Comparison of ENCODE assay signal across 21 cellular contexts in the genomic region with DNA sequence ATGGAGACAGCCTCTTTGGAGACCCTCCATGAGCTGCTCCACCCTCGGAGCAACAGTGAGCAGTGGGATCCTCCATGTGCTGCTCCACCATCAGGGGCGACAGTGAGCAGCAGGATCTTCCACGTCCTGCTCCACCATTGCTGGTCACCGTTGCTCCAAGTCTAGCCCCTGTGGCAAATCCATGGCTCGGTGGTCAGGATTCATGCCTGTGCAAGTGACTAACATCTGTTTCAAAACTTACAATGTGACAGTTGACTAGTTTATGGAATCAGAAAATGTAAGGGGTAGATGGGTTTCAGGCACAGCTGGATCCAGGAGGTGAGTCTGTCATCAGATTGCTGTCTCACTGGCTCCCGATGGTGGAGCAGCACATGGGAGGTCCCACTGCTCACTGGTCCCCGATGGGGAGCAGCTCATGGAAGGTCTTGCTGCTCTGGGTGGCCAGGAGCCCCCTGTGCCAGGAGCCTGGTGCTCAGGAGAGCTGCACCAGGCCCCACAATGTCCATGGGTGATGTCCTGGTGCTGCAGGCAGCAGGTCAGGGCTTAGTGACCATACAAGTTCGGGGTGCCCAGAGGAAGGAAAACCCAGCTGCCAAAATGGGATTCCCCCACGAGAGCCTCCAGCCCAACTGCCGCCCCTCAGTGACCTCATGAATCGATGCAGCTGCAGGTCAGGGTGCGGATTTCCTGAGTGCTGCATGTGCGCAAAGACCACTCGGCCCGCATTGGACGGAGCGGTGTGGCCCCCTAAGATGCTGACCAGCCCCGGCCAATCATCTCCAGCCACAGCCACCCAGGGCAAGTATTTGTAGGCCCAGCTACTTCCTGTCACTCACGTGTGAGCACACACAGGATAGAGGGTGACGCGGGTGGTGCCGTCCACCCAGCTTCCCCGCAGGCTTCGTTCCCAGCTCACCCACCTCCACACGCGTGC.
DNase-seq lines count a peak whose midpoint lies in the region; ATAC-seq, FAIRE-seq and TF ChIP-seq lines count a peak whose summit lies in the region.
"Had no signal": no experiment of that assay in that cellular context is flagged by ENCODE, and none has a peak within 500 bp of the region (broad histone marks: within the 10 kb centered on the region; RNA-seq: fewer than 3 reads in every experiment).

No MANE protein-coding gene starts in this region.

- TF ChIP-seq POLR2A in A549 (IDR thresholded peaks at IDR 0.05; ENCODE audit: low read length), result no peak

- POLR2A ChIA-PET in A549 (lab: Yijun Ruan, JAX), result interaction anchor here (0.5 kb wide), 1 partner anchor 1515 kb away, joined by 3 read pairs; no protein-coding TSS in a partner anchor
- POLR2A ChIA-PET in CD8-positive, alpha-beta memory T cell (lab: Charles Lee), result no interaction called here

- no peak for TF ChIP-seq RAD21 in A549 (conservative IDR thresholded peaks at IDR 0.05 in 1 of 2, IDR thresholded peaks at IDR 0.05 in 1 of 2)

- DNase-seq in A549 (ENCODE audit: low read depth in 1 of 2, low spot score in 1 of 2), result no peak
- peak; percentile 43 for DNase-seq in H7
- no peak for DNase-seq in choroid plexus epithelial cell (ENCODE audit: low read depth)
- peak; percentile 49 for DNase-seq in osteoblast (ENCODE audit: insufficient read length, low spot score, missing footprints)
- DNase-seq in glutamatergic neuron, result no peak
- DNase-seq in CD8-positive, alpha-beta memory T cell, result no peak
- DNase-seq in GM10266 (ENCODE audit: extremely low spot score), result no peak
- DNase-seq in SW480 (ENCODE audit: low spot score), result no peak
- DNase-seq: activated naive CD8-positive, alpha-beta T cell treated with anti-CD3 and anti-CD28 coated beads, Interleukin-2, amount 50 U/mL, for 24 hours; activated T-cell treated with anti-CD3 and anti-CD28 coated beads, Interleukin-2, amount 50 U/mL, for 72 hours; AML-193; effector CD8-positive, alpha-beta T cell; KG1; NCI-H2081; NCI-H510A; occipital lobe; small intestine; T1000 had no signal

- no peaks in the 10 kb centered on the region for H4K20me1 ChIP-seq in osteoblast (ENCODE audit: insufficient read depth, low read length)

- no peak overlapping the region for H3K4me2 ChIP-seq in A549
- H3K4me2 ChIP-seq in osteoblast (ENCODE audit: insufficient read depth, low read length), result no peak overlapping the region

- H3K79me2 ChIP-seq in osteoblast (ENCODE audit: insufficient read depth, low read length), result no peaks in the 10 kb centered on the region

- H3K27me3 Mint-ChIP-seq in glutamatergic neuron (ENCODE audit: unreplicated experiment), result peaks cover 5% of the 10 kb centered on the region
- H3K27me3 Mint-ChIP-seq in CD8-positive, alpha-beta memory T cell, result peaks cover 3 to 11% of the 10 kb centered on the region in 2 donors
- H3K27me3 Mint-ChIP-seq: activated CD4-positive, alpha-beta T cell treated with anti-CD3 and anti-CD28 coated beads, Interleukin-2, amount 10 ng/mL, durations not matched to agents 24 days and 14 days had no signal

- FAIRE-seq in A549 (lab: Jason Lieb, UNC), result no peak
- FAIRE-seq: GM12891, small intestine had no signal

- peaks cover 21% of the 10 kb centered on the region for H3K4me1 ChIP-seq in A549
- no peaks in the 10 kb centered on the region for H3K4me1 ChIP-seq in osteoblast (ENCODE audit: insufficient read depth, low read length)
- no peaks in the 10 kb centered on the region for H3K4me1 ChIP-seq in CD8-positive, alpha-beta memory T cell (ENCODE audit: insufficient read depth, low read length)

- H3K36me3 Mint-ChIP-seq in glutamatergic neuron (ENCODE audit: unreplicated experiment), result peaks cover 8% of the 10 kb centered on the region
- H3K36me3 Mint-ChIP-seq in CD8-positive, alpha-beta memory T cell, result no peaks in the 10 kb centered on the region

- H3K27me3 ChIP-seq in H7 (ENCODE audit: control insufficient read depth, insufficient read depth, low read length) (no peaks in the 10 kb centered on the region), osteoblast (ENCODE audit: insufficient read depth, low read length) (no peaks in the 10 kb centered on the region)
- H3K27me3 ChIP-seq in CD8-positive, alpha-beta memory T cell (ENCODE audit: insufficient read depth, low read length, poor library complexity, severe bottlenecking), result no peaks in the 10 kb centered on the region

- no peak for TF ChIP-seq EP300 in A549 (IDR thresholded peaks at IDR 0.05)

- no peak overlapping the region for H2AFZ ChIP-seq in osteoblast (ENCODE audit: low read length)

- no peak for ATAC-seq in A549
- ATAC-seq: activated naive CD8-positive, alpha-beta T cell treated with anti-CD3 and anti-CD28 coated beads, Interleukin-2, amount 50 U/mL, for 24 hours; activated T-cell treated with anti-CD3 and anti-CD28 coated beads, Interleukin-2, amount 50 U/mL, for 72 hours had no signal

- no peaks in the 10 kb centered on the region for H3K36me3 ChIP-seq in H7 (replicated peaks; ENCODE audit: control insufficient read depth, insufficient read depth, low read length)
- H3K36me3 ChIP-seq in osteoblast (ENCODE audit: insufficient read depth, low read length), result no peaks in the 10 kb centered on the region
- no peaks in the 10 kb centered on the region for H3K36me3 ChIP-seq in CD8-positive, alpha-beta memory T cell (ENCODE audit: insufficient read depth, low read length)

- no peak for TF ChIP-seq CTCF in A549 (IDR thresholded peaks at IDR 0.05)
- TF ChIP-seq CTCF in choroid plexus epithelial cell (conservative IDR thresholded peaks at IDR 0.05; ENCODE audit: low read depth, low read length), result peak; percentile 9
- TF ChIP-seq CTCF in osteoblast (IDR thresholded peaks at IDR 0.05; ENCODE audit: extremely low read depth, low read depth, low read length), result peak; percentile 9
- no peak for TF ChIP-seq CTCF in glutamatergic neuron (IDR thresholded peaks at IDR 0.05; ENCODE audit: partially characterized antibody, unreplicated experiment)
- no peak for TF ChIP-seq CTCF in GM10266 (IDR thresholded peaks at IDR 0.05; ENCODE audit: control insufficient read depth, insufficient read depth, low read depth, missing control alignments)

- H3K4me1 Mint-ChIP-seq in glutamatergic neuron (ENCODE audit: low read depth, unreplicated experiment), result peaks cover 2% of the 10 kb centered on the region
- H3K4me1 Mint-ChIP-seq in CD8-positive, alpha-beta memory T cell, result no peaks in the 10 kb centered on the region
- H3K4me1 Mint-ChIP-seq: activated CD4-positive, alpha-beta T cell treated with anti-CD3 and anti-CD28 coated beads, Interleukin-2, amount 10 ng/mL, durations not matched to agents 24 days and 14 days; activated naive CD8-positive, alpha-beta T cell treated with anti-CD3 and anti-CD28 coated beads, Interleukin-2, amount 50 U/mL, for 24 hours had no signal

- H3K9me3 Mint-ChIP-seq in glutamatergic neuron (ENCODE audit: unreplicated experiment), result peaks cover 14% of the 10 kb centered on the region
- peaks cover 2 to 6% (median 4%) of the 10 kb centered on the region in 5 donors for H3K9me3 Mint-ChIP-seq in CD8-positive, alpha-beta memory T cell
- H3K9me3 Mint-ChIP-seq: activated CD4-positive, alpha-beta T cell treated with anti-CD3 and anti-CD28 coated beads, Interleukin-2, amount 10 ng/mL, durations not matched to agents 24 days and 14 days had no signal

- H3K27ac ChIP-seq in A549, result peak overlapping the region; percentile 65 to 68; a peak in 3 of 6 replicates
- no peak overlapping the region for H3K27ac ChIP-seq in osteoblast (ENCODE audit: low read depth, low read length)
- H3K27ac ChIP-seq in CD8-positive, alpha-beta memory T cell (ENCODE audit: low read depth, low read length), result no peak overlapping the region
- H3K27ac ChIP-seq: HL-60 had no signal

- 87% methylated on average over 26 of the region's 26 CpGs for WGBS in A549 (ENCODE audit: missing lambda C conversion rate)

- no peak overlapping the region for H3K27ac Mint-ChIP-seq in glutamatergic neuron (ENCODE audit: unreplicated experiment)
- no peak overlapping the region for H3K27ac Mint-ChIP-seq in CD8-positive, alpha-beta memory T cell
- H3K27ac Mint-ChIP-seq: activated CD4-positive, alpha-beta T cell treated with anti-CD3 and anti-CD28 coated beads, Interleukin-2, amount 10 ng/mL, durations not matched to agents 24 days and 14 days; activated naive CD8-positive, alpha-beta T cell treated with anti-CD3 and anti-CD28 coated beads, Interleukin-2, amount 50 U/mL, for 24 hours; activated T-cell treated with anti-CD3 and anti-CD28 coated beads, Interleukin-2, amount 50 U/mL, for 72 hours had no signal

- H3K4me3 Mint-ChIP-seq in glutamatergic neuron (ENCODE audit: unreplicated experiment), result no peak overlapping the region
- no peak overlapping the region for H3K4me3 Mint-ChIP-seq in CD8-positive, alpha-beta memory T cell
- H3K4me3 Mint-ChIP-seq: activated CD4-positive, alpha-beta T cell treated with anti-CD3 and anti-CD28 coated beads, Interleukin-2, amount 10 ng/mL, durations not matched to agents 24 days and 14 days; activated naive CD8-positive, alpha-beta T cell treated with anti-CD3 and anti-CD28 coated beads, Interleukin-2, amount 50 U/mL, for 24 hours; activated T-cell treated with anti-CD3 and anti-CD28 coated beads, Interleukin-2, amount 50 U/mL, for 72 hours had no signal

- H3K9me3 ChIP-seq in A549 (no peaks in the 10 kb centered on the region), osteoblast (ENCODE audit: low read depth, low read length) (no peaks in the 10 kb centered on the region)
- H3K9me3 ChIP-seq in CD8-positive, alpha-beta memory T cell (ENCODE audit: low read length), result no peaks in the 10 kb centered on the region

- H3K4me3 ChIP-seq in A549 (no peak overlapping the region), H7 (ENCODE audit: insufficient read depth, low read depth, low read length) (no peak overlapping the region), choroid plexus epithelial cell (ENCODE audit: low read depth, low read length) (no peak overlapping the region), osteoblast (ENCODE audit: insufficient read depth, low read length) (no peak overlapping the region)
- no peak overlapping the region for H3K4me3 ChIP-seq in CD8-positive, alpha-beta memory T cell (ENCODE audit: low read length)

- CTCF ChIA-PET in A549 (lab: Yijun Ruan, JAX), result interaction anchor here (1.0 to 2.8 kb wide), 4 partner anchors 22 to 182 kb away, joined by 3 to 10 read pairs (median 5); no protein-coding TSS in a partner anchor
- CTCF ChIA-PET in CD8-positive, alpha-beta memory T cell (lab: Charles Lee), result no interaction called here

TF ChIP-seq in A549, 52 proteins besides CTCF, POLR2A, EP300 and RAD21 (continues in another document):
- no peak for TF ChIP-seq ZNF302 (CRISPR knock-in tag; IDR thresholded peaks at IDR 0.05)
- TF ChIP-seq MAX (IDR thresholded peaks at IDR 0.05), result no peak
- no peak for TF ChIP-seq RARB (CRISPR knock-in tag; IDR thresholded peaks at IDR 0.05)
- TF ChIP-seq FOSB (CRISPR knock-in tag; IDR thresholded peaks at IDR 0.05), result no peak

Comparison
In these comparisons a context has a peak if more than half of its experiments do, and no peak if none do; other contexts are left out.
1. DNase-seq: peak in H7 (single experiment) and osteoblast (single experiment); none in A549 (0 of 2), choroid plexus epithelial cell (single experiment), glutamatergic neuron (single experiment), CD8-positive, alpha-beta memory T cell (0 of 5), GM10266 (single experiment) and SW480 (single experiment).
2. H3K27ac ChIP-seq: peak in A549 (2 of 2); none in osteoblast (single experiment) and CD8-positive, alpha-beta memory T cell (single experiment).
3. CTCF ChIP-seq: peak in choroid plexus epithelial cell (single experiment) and osteoblast (single experiment); none in A549 (single experiment), glutamatergic neuron (single experiment) and GM10266 (single experiment).